ENCODE assay signal across 8 cellular contexts in genomic region chr1:179953974-179954493, GRCh38. TPM values are rescaled to one million over a fixed set of nuclear protein-coding genes. Genes with fewer than 3 reads are reported as not detected.
DNase-seq lines count a peak whose midpoint lies in the region; ATAC-seq, FAIRE-seq and TF ChIP-seq lines count a peak whose summit lies in the region.

No MANE protein-coding gene starts in this region.

- DNase-seq in GM12864 (ENCODE audit: low read depth) (no peak), NCI-H2227 treated with DMSO at 0.1 percent for 48 hours (lab: John Stamatoyannopoulos, UW) (peak; percentile 83), endothelial cell of umbilical vein (ENCODE audit: low read depth, low spot score) (no peak), natural killer cell (no peak), tibial artery (peak in 1 of 2 donors; percentile 60)
- peak; percentile 32 to 35 for DNase-seq in activated CD4-positive, alpha-beta T cell treated with anti-CD3 and anti-CD28 coated beads, Interleukin-2, amount 50 U/mL, for 4 hours

- H3K36me3 Mint-ChIP-seq in natural killer cell = no peaks in the 10 kb centered on the region

- FAIRE-seq in endothelial cell of umbilical vein (lab: Jason Lieb, UNC) = no peak

- peaks cover 2% of the 10 kb centered on the region for H4K20me1 ChIP-seq in endothelial cell of umbilical vein (replicated peaks; ENCODE audit: control insufficient read depth, extremely low read depth, insufficient read depth, low read length)

- dilution Hi-C loops in endothelial cell of umbilical vein (cut with MboI; ENCODE audit: extremely low pct_ligation_motif_present, low sequenced_read_pairs) = no loop called here

- peak overlapping the region; percentile 95 to 96 for H3K27ac Mint-ChIP-seq in natural killer cell

- no peak for TF ChIP-seq POLR2A in endothelial cell of umbilical vein (IDR thresholded peaks at IDR 0.05; ENCODE audit: low read depth, low read length)

- H3K9me3 Mint-ChIP-seq in natural killer cell = no peaks in the 10 kb centered on the region

- H3K27ac ChIP-seq in endothelial cell of umbilical vein (ENCODE audit: insufficient read depth, low read depth, low read length) (peak overlapping the region; percentile 7), tibial artery (peak overlapping the region; percentile 98)

- no peaks in the 10 kb centered on the region for H3K9me3 ChIP-seq in endothelial cell of umbilical vein (replicated peaks; ENCODE audit: control insufficient read depth, insufficient read depth, low read length)
- no peaks in the 10 kb centered on the region for H3K9me3 ChIP-seq in tibial artery

- peak; percentile 18 for ATAC-seq in HG02798 (IDR thresholded peaks at IDR 0.05; ENCODE audit: poor library complexity, unreplicated experiment)
- ATAC-seq in natural killer cell = peak; percentile 6 to 22 (median 14)
- no peak for ATAC-seq in GM21360 (IDR thresholded peaks at IDR 0.05; ENCODE audit: unreplicated experiment)

- TF ChIP-seq CTCF in GM12864 (IDR thresholded peaks at IDR 0.05; ENCODE audit: low read depth, low read length, missing control alignments) = peak; percentile 43
- peak; percentile 12 to 32 for TF ChIP-seq CTCF in endothelial cell of umbilical vein (IDR thresholded peaks at IDR 0.05; ENCODE audit: extremely low read depth in 1 of 2, insufficient read depth in 1 of 2, low read depth in 1 of 2, low read length in 2 of 2)
- peak; percentile 21 for TF ChIP-seq CTCF in natural killer cell (IDR thresholded peaks at IDR 0.05)
- TF ChIP-seq CTCF in tibial artery (IDR thresholded peaks at IDR 0.05) = peak in 1 of 2 experiments; percentile 34

- H3K4me1 Mint-ChIP-seq in natural killer cell = peaks cover 50 to 53% of the 10 kb centered on the region in 2 donors

- H3K79me2 ChIP-seq in endothelial cell of umbilical vein (ENCODE audit: control insufficient read depth, insufficient read depth, low read length) = peaks cover 35% of the 10 kb centered on the region

- H3K9me1 ChIP-seq in endothelial cell of umbilical vein (replicated peaks; ENCODE audit: control insufficient read depth, extremely low read depth, insufficient read depth, low read length) = no peaks in the 10 kb centered on the region

- intact Hi-C loops in endothelial cell of umbilical vein (cut with micrococcal nuclease) (loop anchor here (1.0 kb wide), 4 partner anchors 72 to 214 kb away; partner anchors contain the start of genes QSOX1 and TOR1AIP1), natural killer cell (cut with micrococcal nuclease) (loop anchor here (1.0 to 10.0 kb wide), 3 partner anchors 72 to 238 kb away; partner anchors contain the start of genes QSOX1 and TOR1AIP1), tibial artery (cut with DNase I; ENCODE audit: low total_unique reads) (loop anchor here (5.0 kb wide), 1 partner anchor 72 kb away; the partner anchor contains the start of gene TOR1AIP1)

- POLR2A ChIA-PET in endothelial cell of umbilical vein (lab: Charles Lee) = interaction anchor here (0.5 to 1.0 kb wide), 3 partner anchors 71 to 399 kb away, joined by 3 to 5 read pairs (median 4); partner anchors contain the start of gene QSOX1

- peak overlapping the region; percentile 53 for H3K9ac ChIP-seq in endothelial cell of umbilical vein (replicated peaks; ENCODE audit: extremely low read depth, insufficient read depth, low read length)

- no peaks in the 10 kb centered on the region for H3K27me3 Mint-ChIP-seq in natural killer cell (ENCODE audit: low read depth in 2 of 2)

- H3K4me1 ChIP-seq in endothelial cell of umbilical vein (ENCODE audit: control insufficient read depth, extremely low read depth, insufficient read depth, low read length) (peaks cover 22% of the 10 kb centered on the region), tibial artery (peaks cover 0 to 38% (median 14%) of the 10 kb centered on the region in 4 donors)

- CTCF ChIA-PET in endothelial cell of umbilical vein (lab: Charles Lee) = interaction anchor here (0.7 to 1.5 kb wide), 8 partner anchors 13 to 215 kb away, joined by 3 to 4 read pairs (median 3); no protein-coding TSS in a partner anchor

- BruUV-seq in endothelial cell of umbilical vein (replicated peaks; lab: Mats Ljungman, UMichigan) = TSS peak; percentile 88

- H3K4me3 ChIP-seq in GM12864 (ENCODE audit: low read depth, low read length) (peak overlapping the region; percentile 76), endothelial cell of umbilical vein (replicated peaks in 1 of 3; ENCODE audit: insufficient read depth in 1 of 3, low read depth in 1 of 3, low read length in 3 of 3) (peak overlapping the region; percentile 10 to 95 (median 63)), tibial artery (peak overlapping the region; percentile 90 to 97)

- H3K4me2 ChIP-seq in endothelial cell of umbilical vein (ENCODE audit: insufficient read depth, low read length) = peak overlapping the region; percentile 74

- H3K36me3 ChIP-seq in endothelial cell of umbilical vein (ENCODE audit: control insufficient read depth in 2 of 2, extremely low read depth in 1 of 2, insufficient read depth in 2 of 2, low read length in 2 of 2) (no peaks in the 10 kb centered on the region), tibial artery (no peaks in the 10 kb centered on the region)

- peak overlapping the region; percentile 94 for H2AFZ ChIP-seq in endothelial cell of umbilical vein (ENCODE audit: low read depth, low read length)

- H3K4me3 Mint-ChIP-seq in natural killer cell = peak overlapping the region; percentile 93

- H3K27me3 ChIP-seq in endothelial cell of umbilical vein (ENCODE audit: control insufficient read depth in 2 of 2, insufficient read depth in 2 of 2, low read length in 2 of 2) = no peaks in the 10 kb centered on the region
- no peaks in the 10 kb centered on the region for H3K27me3 ChIP-seq in tibial artery

TF ChIP-seq in endothelial cell of umbilical vein, 7 proteins besides CTCF, POLR2A, EP300 and RAD21:
- TF ChIP-seq MAX (IDR thresholded peaks at IDR 0.05; ENCODE audit: insufficient read depth, insufficient read length) = no peak
- no peak for TF ChIP-seq FOS (IDR thresholded peaks at IDR 0.05; ENCODE audit: borderline replicate concordance, insufficient read depth, low read length)
- TF ChIP-seq EZH2 (IDR thresholded peaks at IDR 0.05; ENCODE audit: borderline replicate concordance, low read depth, low read length, severe bottlenecking) = no peak
- TF ChIP-seq GATA2 (IDR thresholded peaks at IDR 0.05; ENCODE audit: insufficient read depth, insufficient read length, low read depth, low read length) = no peak
- TF ChIP-seq MYC (IDR thresholded peaks at IDR 0.05; ENCODE audit: low read depth, low read length) = no peak
- no peak for TF ChIP-seq JUN (IDR thresholded peaks at IDR 0.05; ENCODE audit: borderline replicate concordance, insufficient read depth, insufficient read length, low read depth)
- TF ChIP-seq POLR2AphosphoS5 (IDR thresholded peaks at IDR 0.05; ENCODE audit: insufficient read depth, low read depth, low read length) = no peak
TF ChIP-seq in endothelial cell of umbilical vein: peak in this region for 0.

RNA-seq across cellular contexts. Expression of gene CEP350, which starts 0.6 kb away (rescaled TPM):
- total RNA-seq in endothelial cell of umbilical vein = 30.1 and 30.3 TPM in 2 replicates
- polyA plus RNA-seq in endothelial cell of umbilical vein = 2.7 and 4.8 TPM in 2 replicates
- 4.6 and 4.9 TPM in 2 replicates for polyA plus RNA-seq in endothelial cell of umbilical vein (2011; cell fraction: cytosol; rRNA removed)
- 17.3 and 23.6 TPM in 2 replicates for polyA plus RNA-seq in endothelial cell of umbilical vein (2011; cell fraction: nucleus; rRNA removed)
- polyA plus RNA-seq in endothelial cell of umbilical vein (2012) = 9.5 and 16.7 TPM in 2 replicates
- 25.3 and 28.2 TPM in 2 replicates for polyA minus RNA-seq in endothelial cell of umbilical vein
- 38.2 TPM for polyA minus RNA-seq in endothelial cell of umbilical vein (2011; cell fraction: cytosol; rRNA and poly(A)+ RNA removed)
- polyA minus RNA-seq in endothelial cell of umbilical vein (2011; cell fraction: nucleus; rRNA and poly(A)+ RNA removed) = 36.8 and 50.8 TPM in 2 replicates
- total RNA-seq in natural killer cell = 10 to 100 TPM; 66.9 to 83.7 (median 75.3) TPM

Comparison
In these comparisons a context has a peak if more than half of its experiments do, and no peak if none do; other contexts are left out.
1. DNase-seq: peak in NCI-H2227 treated with DMSO at 0.1 percent for 48 hours (single experiment) and activated CD4-positive, alpha-beta T cell treated with anti-CD3 and anti-CD28 coated beads, Interleukin-2, amount 50 U/mL, for 4 hours (2 of 2); none in GM12864 (single experiment), endothelial cell of umbilical vein (single experiment) and natural killer cell (single experiment).
2. Peak in every context shown above with its lines, with median percentiles within 50 percentile points of each other: H3K4me3 ChIP-seq.